9 cellular contexts compared by ENCODE assay signal in the genomic region with DNA sequence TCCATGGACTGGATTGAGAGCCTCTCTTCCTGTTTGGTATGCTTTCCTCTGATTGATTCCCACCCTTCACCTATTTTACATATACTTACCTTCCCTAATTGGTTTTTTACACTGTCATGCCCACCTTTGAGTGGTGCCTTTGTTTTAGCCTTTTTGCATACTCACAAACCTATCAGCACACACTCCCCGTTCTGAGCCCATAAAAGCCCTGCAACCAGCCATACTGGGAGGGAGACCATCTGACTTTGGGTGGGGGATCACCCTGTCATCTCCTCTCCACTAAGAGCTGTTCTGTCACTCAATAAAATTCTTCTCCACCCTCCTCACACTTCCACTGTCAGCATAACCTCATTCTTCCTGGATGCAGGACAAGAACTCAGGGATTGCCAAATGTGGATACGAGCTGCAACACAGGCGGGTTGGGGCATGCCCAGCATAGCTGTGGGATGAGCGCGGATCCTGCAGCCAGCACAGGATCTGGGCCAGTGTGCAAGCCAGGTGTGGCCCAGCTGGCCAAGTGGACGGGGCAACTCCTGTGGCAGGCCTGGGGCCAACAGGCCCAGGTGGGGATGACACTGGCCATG. TPM values are rescaled to one million over a fixed set of nuclear protein-coding genes. Genes with fewer than 3 reads are reported as not detected.
DNase-seq lines count a peak whose midpoint lies in the region; ATAC-seq, FAIRE-seq and TF ChIP-seq lines count a peak whose summit lies in the region.
"Had no signal": no experiment of that assay in that cellular context is flagged by ENCODE, and none has a peak within 500 bp of the region (broad histone marks: within the 10 kb centered on the region; RNA-seq: fewer than 3 reads in every experiment).

No MANE protein-coding gene starts in this region.

- H3K27ac ChIP-seq in prostate gland: peak overlapping the region in 1 of 2 donors; percentile 10

- no peak overlapping the region for H3K4me3 ChIP-seq in prostate gland

- no peaks in the 10 kb centered on the region for H3K27me3 ChIP-seq in prostate gland (replicated peaks; ENCODE audit: insufficient read depth)

- WGBS in prostate gland: 29% methylated on average over 6 of the region's 6 CpGs

- TF ChIP-seq CTCF in prostate gland (IDR thresholded peaks at IDR 0.05) (no peak), D721Med (IDR thresholded peaks at IDR 0.05; ENCODE audit: insufficient read depth, missing control alignments) (no peak)

- H3K36me3 ChIP-seq in prostate gland: no peaks in the 10 kb centered on the region

- DNase-seq in HCEC 1CT (peak; percentile 89), NCI-H526 (lab: John Stamatoyannopoulos, UW) (peak; percentile 77 to 82), prostate gland (ENCODE audit: low spot score) (peak; percentile 86), D721Med (ENCODE audit: insufficient read length, low spot score) (no peak), Kasumi-1 (lab: John Stamatoyannopoulos, UW) (no peak)
- DNase-seq: activated CD4-positive, alpha-beta T cell treated with anti-CD3 and anti-CD28 coated beads, Interleukin-2, amount 10 ng/mL, durations not matched to agents 7 days and 5 days; NCI-H1417 treated with DMSO at 0.1 percent for 48 hours had no signal

- intact Hi-C loops in prostate gland (cut with DNase I): no loop called here

- ATAC-seq in esophagus mucosa: peak; percentile 96
- ATAC-seq in HG02973 (IDR thresholded peaks at IDR 0.05; ENCODE audit: unreplicated experiment): no peak

- no peaks in the 10 kb centered on the region for H3K4me1 ChIP-seq in prostate gland (replicated peaks)

- no peak for FAIRE-seq in D721Med (lab: Jason Lieb, UNC)

- H3K9me3 ChIP-seq in prostate gland: no peaks in the 10 kb centered on the region

- TF ChIP-seq POLR2A in prostate gland (IDR thresholded peaks at IDR 0.05): no peak

RNA-seq across cellular contexts. Expression of gene MOB1A, which starts 9.4 kb away (rescaled TPM):
- total RNA-seq in esophagus mucosa: 81.3 TPM
- 10 to 100 TPM; 71.3 to 72.0 TPM for total RNA-seq in prostate gland

RNA-seq across cellular contexts. Expression of gene MTHFD2, which starts 10.3 kb away (rescaled TPM):
- total RNA-seq in esophagus mucosa: 77.6 TPM
- total RNA-seq in prostate gland: 10 to 100 TPM; 16.9 to 25.6 TPM

RNA-seq across cellular contexts. Expression of gene BOLA3, which starts 40.4 kb away (rescaled TPM):
- 35.9 TPM for total RNA-seq in esophagus mucosa
- 10 to 100 TPM; 50.0 to 77.5 TPM for total RNA-seq in prostate gland

Comparison
In these comparisons a context has a peak if more than half of its experiments do, and no peak if none do; other contexts are left out.
1. DNase-seq: peak in HCEC 1CT (single experiment), NCI-H526 (2 of 2) and prostate gland (single experiment); none in D721Med (single experiment) and Kasumi-1 (0 of 2).